In genomic region chr11:94717667-94718066, GRCh38 we compare ENCODE assay signal across 31 cellular contexts.
"Had no signal": no experiment of that assay in that cellular context is flagged by ENCODE, and none has a peak within 500 bp of the region (broad histone marks: within the 10 kb centered on the region; RNA-seq: fewer than 3 reads in every experiment).

No MANE protein-coding gene starts in this region.

- ATAC-seq: heart right ventricle; left colon; left lung; lower lobe of right lung; natural killer cell; stimulated activated naive B cell treated with anti-CD40 and anti-IgM and Interleukin-4, amounts not matched to agents 10 μg/mL and 1 μg/mL and 100 μg/mL, for 72 hours; stimulated activated naive CD8-positive, alpha-beta T cell treated with anti-CD3 and anti-CD28 coated beads, Interleukin-15, Interleukin-2, amounts not matched to agents 100 U/mL and 50 U/mL, for 24 hours; upper lobe of right lung had no signal

- H3K4me1 Mint-ChIP-seq: naive B cell; natural killer cell; neural progenitor cell; stimulated activated naive B cell treated with anti-CD40 and anti-IgM and Interleukin-4, amounts not matched to agents 10 μg/mL and 1 μg/mL and 100 μg/mL, for 72 hours had no signal

- H3K27me3 ChIP-seq: heart right ventricle, hepatocyte, left lung, neural progenitor cell, neutrophil, right atrium auricular region, right lobe of liver, stomach, suprapubic skin, tibial artery, upper lobe of right lung had no signal

- DNase-seq: heart right ventricle; left colon; left lung; lower lobe of right lung; mammary epithelial cell; mesenchymal stem cell; naive B cell; natural killer cell; nephron progenitor cell; occipital lobe; right lobe of liver; stimulated activated CD4-positive, alpha-beta T cell treated with anti-CD3 and anti-CD28 coated beads, Interleukin-12 subunit alpha, Interleukin-12 subunit beta, amount 100 ng/mL, for 4 hours; stimulated activated CD4-positive, alpha-beta T cell treated with anti-CD3 and anti-CD28 coated beads, Interleukin-15, amount 100 ng/mL, for 24 hours; stimulated activated CD4-positive, alpha-beta T cell treated with anti-CD3 and anti-CD28 coated beads, Interleukin-2, amount 100 ng/mL, for 24 hours; stimulated activated CD4-positive, alpha-beta T cell treated with anti-CD3 and anti-CD28 coated beads, Interleukin-4, amount 100 ng/mL, for 1 hour; stimulated activated naive B cell treated with anti-CD40 and anti-IgM and Interleukin-4, amounts not matched to agents 10 μg/mL and 1 μg/mL and 100 μg/mL, for 72 hours; stimulated activated naive CD8-positive, alpha-beta T cell treated with anti-CD3 and anti-CD28 coated beads, Interleukin-15, Interleukin-2, amounts not matched to agents 100 U/mL and 50 U/mL, for 24 hours; stomach; tibial artery; trophoblast cell; upper lobe of right lung had no signal

- H3K27ac ChIP-seq: heart right ventricle, hepatocyte, left lung, lower lobe of right lung, neural progenitor cell, neutrophil, right atrium auricular region, right lobe of liver, stomach, suprapubic skin, thoracic aorta, tibial artery, upper lobe of right lung had no signal

- H3K27me3 Mint-ChIP-seq: progenitor cell of endocrine pancreas had no signal

- H3K4me1 ChIP-seq: left lung, lower lobe of right lung, neural progenitor cell, right atrium auricular region, right lobe of liver, stomach, suprapubic skin, tibial artery, upper lobe of right lung had no signal

- H3K4me3 ChIP-seq: heart right ventricle, hepatocyte, left lung, lower lobe of right lung, neural progenitor cell, right atrium auricular region, right lobe of liver, stomach, suprapubic skin, thoracic aorta, tibial artery, upper lobe of right lung had no signal

- H3K9me3 ChIP-seq: left lung, lower lobe of right lung, neutrophil, right atrium auricular region, right lobe of liver, stomach, suprapubic skin, thoracic aorta, tibial artery, upper lobe of right lung had no signal

- H3K4me3 Mint-ChIP-seq: mesothelial cell of epicardium; naive B cell; natural killer cell; nephron progenitor cell; neural progenitor cell; stimulated activated naive B cell treated with anti-CD40 and anti-IgM and Interleukin-4, amounts not matched to agents 10 μg/mL and 1 μg/mL and 100 μg/mL, for 72 hours had no signal

- H3K27ac Mint-ChIP-seq: mesothelial cell of epicardium; naive B cell; natural killer cell; nephron progenitor cell; neural progenitor cell; progenitor cell of endocrine pancreas; stimulated activated naive B cell treated with anti-CD40 and anti-IgM and Interleukin-4, amounts not matched to agents 10 μg/mL and 1 μg/mL and 100 μg/mL, for 72 hours had no signal

- H3K36me3 Mint-ChIP-seq: naive B cell; neural progenitor cell; stimulated activated naive B cell treated with anti-CD40 and anti-IgM and Interleukin-4, amounts not matched to agents 10 μg/mL and 1 μg/mL and 100 μg/mL, for 72 hours had no signal

- H3K36me3 ChIP-seq: heart right ventricle, left lung, lower lobe of right lung, neutrophil, right atrium auricular region, right lobe of liver, stomach, suprapubic skin, thoracic aorta, tibial artery, upper lobe of right lung had no signal

- FAIRE-seq: keratinocyte, urothelium cell line had no signal
